ENCODE assay signal across 1 cellular context in the genomic region with DNA sequence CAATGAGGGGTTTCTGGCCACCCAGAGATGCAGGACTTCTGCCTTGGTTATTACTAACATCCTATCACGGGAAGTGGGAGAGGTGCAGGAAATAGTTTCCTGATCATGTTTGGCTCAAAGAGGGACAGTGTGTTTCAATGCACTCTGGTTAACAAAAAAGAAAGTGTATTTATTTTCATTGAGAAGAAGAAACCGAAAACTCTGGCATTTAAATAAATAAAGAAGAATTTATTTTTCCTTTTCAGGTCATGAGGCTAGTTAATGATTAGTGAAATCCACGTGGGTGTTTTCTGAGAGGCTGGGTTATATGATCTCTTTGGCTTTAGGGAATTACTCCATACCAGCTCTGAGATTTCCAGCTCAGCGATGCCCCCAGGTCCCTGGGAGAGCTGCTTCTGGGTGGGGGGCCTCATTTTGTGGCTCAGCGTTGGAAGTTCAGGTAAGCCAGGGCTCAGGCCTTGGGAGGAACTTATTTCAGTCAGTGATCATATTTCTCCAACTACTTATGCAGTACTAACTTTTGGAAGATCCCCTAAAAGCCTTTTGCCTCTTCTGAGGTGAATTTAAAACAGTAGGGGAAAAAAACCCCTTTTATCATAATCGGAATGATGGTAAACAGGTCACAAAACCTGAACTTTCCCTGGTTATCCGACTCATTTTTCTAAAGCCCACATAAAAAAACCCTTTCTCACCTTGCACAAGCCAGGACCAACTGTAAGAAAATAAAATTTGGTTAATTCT.
TF ChIP-seq lines count a peak whose summit lies in the region.

A gene with protein sequence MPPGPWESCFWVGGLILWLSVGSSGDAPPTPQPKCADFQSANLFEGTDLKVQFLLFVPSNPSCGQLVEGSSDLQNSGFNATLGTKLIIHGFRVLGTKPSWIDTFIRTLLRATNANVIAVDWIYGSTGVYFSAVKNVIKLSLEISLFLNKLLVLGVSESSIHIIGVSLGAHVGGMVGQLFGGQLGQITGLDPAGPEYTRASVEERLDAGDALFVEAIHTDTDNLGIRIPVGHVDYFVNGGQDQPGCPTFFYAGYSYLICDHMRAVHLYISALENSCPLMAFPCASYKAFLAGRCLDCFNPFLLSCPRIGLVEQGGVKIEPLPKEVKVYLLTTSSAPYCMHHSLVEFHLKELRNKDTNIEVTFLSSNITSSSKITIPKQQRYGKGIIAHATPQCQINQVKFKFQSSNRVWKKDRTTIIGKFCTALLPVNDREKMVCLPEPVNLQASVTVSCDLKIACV (plus strand): TSS at position 338 of the 741 bp plus-strand sequence. CDS start 29 bp downstream, at position 367.

TF ChIP-seq in K562, 482 proteins besides CTCF, POLR2A, EP300 and RAD21:
- no peak for TF ChIP-seq FOXK1 (CRISPR knock-in tag; IDR thresholded peaks at IDR 0.05; ENCODE audit: borderline replicate concordance)
- no peak for TF ChIP-seq NONO (IDR thresholded peaks at IDR 0.05; ENCODE audit: low read depth in 2 of 2, low read length in 1 of 2)
- no peak for TF ChIP-seq CBX2 (IDR thresholded peaks at IDR 0.05; ENCODE audit: insufficient read depth, low read length, poor library complexity, severe bottlenecking)
- TF ChIP-seq, protein P1, sequence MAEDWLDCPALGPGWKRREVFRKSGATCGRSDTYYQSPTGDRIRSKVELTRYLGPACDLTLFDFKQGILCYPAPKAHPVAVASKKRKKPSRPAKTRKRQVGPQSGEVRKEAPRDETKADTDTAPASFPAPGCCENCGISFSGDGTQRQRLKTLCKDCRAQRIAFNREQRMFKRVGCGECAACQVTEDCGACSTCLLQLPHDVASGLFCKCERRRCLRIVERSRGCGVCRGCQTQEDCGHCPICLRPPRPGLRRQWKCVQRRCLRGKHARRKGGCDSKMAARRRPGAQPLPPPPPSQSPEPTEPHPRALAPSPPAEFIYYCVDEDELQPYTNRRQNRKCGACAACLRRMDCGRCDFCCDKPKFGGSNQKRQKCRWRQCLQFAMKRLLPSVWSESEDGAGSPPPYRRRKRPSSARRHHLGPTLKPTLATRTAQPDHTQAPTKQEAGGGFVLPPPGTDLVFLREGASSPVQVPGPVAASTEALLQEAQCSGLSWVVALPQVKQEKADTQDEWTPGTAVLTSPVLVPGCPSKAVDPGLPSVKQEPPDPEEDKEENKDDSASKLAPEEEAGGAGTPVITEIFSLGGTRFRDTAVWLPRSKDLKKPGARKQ (CRISPR knock-in tag; IDR thresholded peaks at IDR 0.05) = no peak
- TF ChIP-seq TEAD2 (tag; IDR thresholded peaks at IDR 0.05) = no peak
- TF ChIP-seq MXI1 (IDR thresholded peaks at IDR 0.05; ENCODE audit: low read depth, low read length) = no peak
- TF ChIP-seq, protein P2, sequence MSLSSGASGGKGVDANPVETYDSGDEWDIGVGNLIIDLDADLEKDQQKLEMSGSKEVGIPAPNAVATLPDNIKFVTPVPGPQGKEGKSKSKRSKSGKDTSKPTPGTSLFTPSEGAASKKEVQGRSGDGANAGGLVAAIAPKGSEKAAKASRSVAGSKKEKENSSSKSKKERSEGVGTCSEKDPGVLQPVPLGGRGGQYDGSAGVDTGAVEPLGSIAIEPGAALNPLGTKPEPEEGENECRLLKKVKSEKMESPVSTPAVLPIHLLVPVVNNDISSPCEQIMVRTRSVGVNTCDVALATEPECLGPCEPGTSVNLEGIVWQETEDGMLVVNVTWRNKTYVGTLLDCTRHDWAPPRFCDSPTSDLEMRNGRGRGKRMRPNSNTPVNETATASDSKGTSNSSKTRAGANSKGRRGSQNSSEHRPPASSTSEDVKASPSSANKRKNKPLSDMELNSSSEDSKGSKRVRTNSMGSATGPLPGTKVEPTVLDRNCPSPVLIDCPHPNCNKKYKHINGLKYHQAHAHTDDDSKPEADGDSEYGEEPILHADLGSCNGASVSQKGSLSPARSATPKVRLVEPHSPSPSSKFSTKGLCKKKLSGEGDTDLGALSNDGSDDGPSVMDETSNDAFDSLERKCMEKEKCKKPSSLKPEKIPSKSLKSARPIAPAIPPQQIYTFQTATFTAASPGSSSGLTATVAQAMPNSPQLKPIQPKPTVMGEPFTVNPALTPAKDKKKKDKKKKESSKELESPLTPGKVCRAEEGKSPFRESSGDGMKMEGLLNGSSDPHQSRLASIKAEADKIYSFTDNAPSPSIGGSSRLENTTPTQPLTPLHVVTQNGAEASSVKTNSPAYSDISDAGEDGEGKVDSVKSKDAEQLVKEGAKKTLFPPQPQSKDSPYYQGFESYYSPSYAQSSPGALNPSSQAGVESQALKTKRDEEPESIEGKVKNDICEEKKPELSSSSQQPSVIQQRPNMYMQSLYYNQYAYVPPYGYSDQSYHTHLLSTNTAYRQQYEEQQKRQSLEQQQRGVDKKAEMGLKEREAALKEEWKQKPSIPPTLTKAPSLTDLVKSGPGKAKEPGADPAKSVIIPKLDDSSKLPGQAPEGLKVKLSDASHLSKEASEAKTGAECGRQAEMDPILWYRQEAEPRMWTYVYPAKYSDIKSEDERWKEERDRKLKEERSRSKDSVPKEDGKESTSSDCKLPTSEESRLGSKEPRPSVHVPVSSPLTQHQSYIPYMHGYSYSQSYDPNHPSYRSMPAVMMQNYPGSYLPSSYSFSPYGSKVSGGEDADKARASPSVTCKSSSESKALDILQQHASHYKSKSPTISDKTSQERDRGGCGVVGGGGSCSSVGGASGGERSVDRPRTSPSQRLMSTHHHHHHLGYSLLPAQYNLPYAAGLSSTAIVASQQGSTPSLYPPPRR (CRISPR knock-in tag; IDR thresholded peaks at IDR 0.05; ENCODE audit: borderline replicate concordance) = no peak
